ENCODE assay signal across 8 cellular contexts in the genomic region with DNA sequence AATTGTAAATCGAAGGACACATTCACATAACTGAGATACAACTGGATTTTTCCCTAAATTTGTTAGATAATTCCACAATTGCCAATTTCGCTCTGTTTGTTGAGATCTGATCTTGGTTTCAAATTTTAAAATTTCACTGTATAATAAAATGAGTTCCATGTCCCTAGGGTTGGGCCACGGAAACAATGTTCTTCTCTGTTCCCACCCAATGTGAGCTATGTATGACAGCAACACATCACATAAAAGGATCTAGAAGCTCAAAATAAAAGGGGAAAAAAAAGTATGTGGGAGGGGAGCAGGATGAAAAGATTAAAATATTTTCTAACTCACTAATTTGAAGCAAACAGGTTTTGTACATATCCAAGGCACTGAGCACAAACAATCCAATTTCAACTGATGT.
DNase-seq lines count a peak whose midpoint lies in the region; ATAC-seq and TF ChIP-seq lines count a peak whose summit lies in the region.

No MANE protein-coding gene starts in this region.

- H3K27ac ChIP-seq in SK-N-MC (peak overlapping the region; percentile 100), foreskin keratinocyte (peak overlapping the region; percentile 17), gastrocnemius medialis (peak overlapping the region; percentile 39 to 66 (median 60))

- H3K27me3 ChIP-seq in foreskin keratinocyte (no peaks in the 10 kb centered on the region), gastrocnemius medialis (no peaks in the 10 kb centered on the region)

- no peaks in the 10 kb centered on the region for H3K36me3 ChIP-seq in SK-N-MC (ENCODE audit: insufficient read depth, low read length)
- peaks cover 0 to 4% of the 10 kb centered on the region in 2 donors for H3K36me3 ChIP-seq in gastrocnemius medialis

- H3K9ac ChIP-seq in SK-N-MC (ENCODE audit: insufficient read length) = peak overlapping the region; percentile 52

- ATAC-seq in foreskin keratinocyte (no peak), gastrocnemius medialis (no peak), GM21526 (IDR thresholded peaks at IDR 0.05; ENCODE audit: low FRiP score, unreplicated experiment) (no peak)

- TF ChIP-seq POLR2A in gastrocnemius medialis (IDR thresholded peaks at IDR 0.05) = no peak

- in situ Hi-C loops in gastrocnemius medialis (cut with MboI; ENCODE audit: low sequenced_read_pairs in 4 of 4) = loop anchor here in 2 of 4 donors (25.0 kb wide), 2 partner anchors 153 to 178 kb away; no protein-coding TSS in a partner anchor

- H3K4me1 ChIP-seq in foreskin keratinocyte (peaks cover 11% of the 10 kb centered on the region), gastrocnemius medialis (peaks cover 75 to 80% of the 10 kb centered on the region in 2 donors)

- H3K9me3 ChIP-seq in SK-N-MC (ENCODE audit: low read depth, low read length) (no peaks in the 10 kb centered on the region), gastrocnemius medialis (no peaks in the 10 kb centered on the region)

- no peak for TF ChIP-seq CTCF in foreskin keratinocyte (conservative IDR thresholded peaks at IDR 0.05)
- no peak for TF ChIP-seq CTCF in gastrocnemius medialis (IDR thresholded peaks at IDR 0.05 in 4 of 5, conservative IDR thresholded peaks at IDR 0.05 in 1 of 5)

- DNase-seq in COLO829 (ENCODE audit: low spot score) = peak; percentile 97
- no peak for DNase-seq in SK-N-MC (ENCODE audit: low read depth, low spot score)
- no peak for DNase-seq in foreskin keratinocyte
- no peak for DNase-seq in gastrocnemius medialis
- DNase-seq in NCI-H1417 (lab: John Stamatoyannopoulos, UW) = no peak
- DNase-seq in HT-29 (ENCODE audit: low spot score) = no peak
- DNase-seq in NCI-H82 treated with DMSO at 0.1 percent for 48 hours (lab: John Stamatoyannopoulos, UW; ENCODE audit: unreplicated experiment) = no peak

- intact Hi-C loops in gastrocnemius medialis (cut with DNase I; ENCODE audit: low total_unique reads) = loop anchor here (5.0 kb wide), 1 partner anchor 38 kb away; no protein-coding TSS in a partner anchor

- H3K4me3 ChIP-seq in SK-N-MC (peak overlapping the region; percentile 68), gastrocnemius medialis (no peak overlapping the region)

Comparison
In these comparisons a context has a peak if more than half of its experiments do, and no peak if none do; other contexts are left out.
1. H3K27ac ChIP-seq: peak in every context shown above with its lines; median percentile 100 in SK-N-MC; 60 in gastrocnemius medialis; 17 in foreskin keratinocyte.